In the genomic region with DNA sequence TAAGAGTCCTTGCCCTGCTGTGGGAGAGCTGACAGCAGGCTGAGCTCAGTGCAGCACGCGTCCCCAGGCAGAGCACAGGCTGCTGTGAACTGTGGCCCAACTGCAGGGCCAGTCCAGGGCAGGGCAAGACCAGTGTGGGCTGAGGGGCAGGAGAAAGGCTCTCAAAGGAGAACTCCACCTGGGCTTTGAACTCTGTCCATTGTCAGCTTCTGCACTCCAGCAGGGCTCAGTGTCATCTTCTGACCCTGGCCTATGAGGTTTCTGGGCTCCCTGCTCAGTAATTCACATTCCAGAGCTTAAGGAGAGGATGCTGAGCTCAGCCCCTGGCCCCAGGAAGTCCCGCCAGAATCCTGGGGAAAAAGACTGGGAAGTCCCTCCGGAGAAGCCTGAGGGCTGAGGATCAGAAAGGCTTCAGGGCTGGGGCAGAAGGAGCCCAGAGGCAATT, we compare ENCODE assay signal across 1 cellular context.
TF ChIP-seq lines count a peak whose summit lies in the region.

No MANE protein-coding gene starts in this region.

TF ChIP-seq in K562, 482 proteins besides CTCF, POLR2A, EP300 and RAD21 (continued from another document):
- TF ChIP-seq ZBTB26 (CRISPR knock-in tag; IDR thresholded peaks at IDR 0.05) = no peak
- no peak for TF ChIP-seq NR2F6 (CRISPR knock-in tag; IDR thresholded peaks at IDR 0.05)
- no peak for TF ChIP-seq MLX (CRISPR knock-in tag; conservative IDR thresholded peaks at IDR 0.05)
- no peak for TF ChIP-seq SAFB (IDR thresholded peaks at IDR 0.05; ENCODE audit: borderline replicate concordance, low read depth, low read length)
- no peak for TF ChIP-seq PHF21A (IDR thresholded peaks at IDR 0.05; ENCODE audit: borderline replicate concordance, low read depth)
- no peak for TF ChIP-seq ZNF282 (CRISPR knock-in tag; IDR thresholded peaks at IDR 0.05)
- TF ChIP-seq SRSF1 (IDR thresholded peaks at IDR 0.05; ENCODE audit: low read depth, low read length) = no peak
